ENCODE assay signal across 24 cellular contexts in the genomic region with DNA sequence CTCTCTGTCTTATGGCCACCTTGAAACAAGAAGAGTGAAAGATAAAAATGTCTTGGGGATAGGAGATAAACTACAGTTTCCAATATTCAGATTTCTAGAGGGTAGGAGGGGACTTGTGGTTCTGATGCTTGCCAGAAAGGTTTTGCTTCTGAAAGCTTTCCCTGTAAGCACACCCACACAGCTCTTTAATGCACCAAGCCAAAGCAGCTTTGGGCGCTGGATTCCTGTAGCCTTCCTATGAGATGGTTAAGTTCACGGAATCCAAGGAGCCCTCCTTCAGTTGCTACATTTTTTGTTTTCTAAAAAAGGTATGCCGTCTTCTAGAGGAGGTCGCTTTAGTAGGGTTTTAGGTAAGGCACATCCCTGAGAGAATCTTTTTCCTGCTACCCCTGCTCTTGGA. TPM values are rescaled to one million over a fixed set of nuclear protein-coding genes. Genes with fewer than 3 reads are reported as not detected.
"Had no signal": no experiment of that assay in that cellular context is flagged by ENCODE, and none has a peak within 500 bp of the region (broad histone marks: within the 10 kb centered on the region; RNA-seq: fewer than 3 reads in every experiment).

No MANE protein-coding gene starts in this region.

- H3K27ac ChIP-seq: brain microvascular endothelial cell, esophagus muscularis mucosa, left lung, spleen, VCaP had no signal

- ATAC-seq: effector memory CD8-positive, alpha-beta T cell; left lung; naive thymus-derived CD4-positive, alpha-beta T cell; T-helper 17 cell had no signal

- H3K36me3 ChIP-seq: brain microvascular endothelial cell, esophagus muscularis mucosa, left lung, spleen had no signal

- H3K36me3 Mint-ChIP-seq: activated naive CD4-positive, alpha-beta T cell treated with anti-CD3 and anti-CD28 coated beads, Interleukin-2, amount 50 U/mL, for 24 hours had no signal

- H3K4me1 Mint-ChIP-seq: activated CD4-positive, alpha-beta T cell treated with anti-CD3 and anti-CD28 coated beads, Interleukin-2, amount 10 ng/mL, durations not matched to agents 7 days and 5 days; activated naive CD4-positive, alpha-beta T cell treated with anti-CD3 and anti-CD28 coated beads, Interleukin-2, amount 50 U/mL, for 24 hours; naive thymus-derived CD4-positive, alpha-beta T cell; T-helper 17 cell had no signal

- H3K9me3 ChIP-seq: esophagus muscularis mucosa, left lung had no signal

- H3K27ac Mint-ChIP-seq: activated CD4-positive, alpha-beta T cell treated with anti-CD3 and anti-CD28 coated beads, Interleukin-2, amount 10 ng/mL, durations not matched to agents 7 days and 5 days; activated naive CD4-positive, alpha-beta T cell treated with anti-CD3 and anti-CD28 coated beads, Interleukin-2, amount 50 U/mL, for 24 hours; effector memory CD8-positive, alpha-beta T cell; naive thymus-derived CD4-positive, alpha-beta T cell; progenitor cell of endocrine pancreas; T-helper 17 cell had no signal

- H3K4me3 Mint-ChIP-seq: activated CD4-positive, alpha-beta T cell treated with anti-CD3 and anti-CD28 coated beads, Interleukin-2, amount 10 ng/mL, durations not matched to agents 7 days and 5 days; activated naive CD4-positive, alpha-beta T cell treated with anti-CD3 and anti-CD28 coated beads, Interleukin-2, amount 50 U/mL, for 24 hours; effector memory CD8-positive, alpha-beta T cell; naive thymus-derived CD4-positive, alpha-beta T cell; T-helper 17 cell had no signal

- H3K4me3 ChIP-seq: esophagus muscularis mucosa, left lung, lung, spleen had no signal

- DNase-seq: activated CD4-positive, alpha-beta T cell treated with anti-CD3 and anti-CD28 coated beads, Interleukin-2, amount 10 ng/mL, durations not matched to agents 7 days and 5 days; activated CD4-positive, CD25-positive, alpha-beta regulatory T cell treated with anti-CD3 and anti-CD28 coated beads, Interleukin-2, amount 50 U/mL, for 72 hours; activated gamma-delta T cell treated with Interleukin-2 at 50 U/mL for 16 hours; activated T-cell treated with anti-CD3 and anti-CD28 coated beads, Interleukin-2, amount 50 U/mL, for 1 hour; aorta; brain microvascular endothelial cell; central memory CD4-positive, alpha-beta T cell; effector memory CD8-positive, alpha-beta T cell; glutamatergic neuron; left lung; naive thymus-derived CD4-positive, alpha-beta T cell; spleen; stimulated activated CD4-positive, alpha-beta T cell treated with anti-CD3 and anti-CD28 coated beads, Interleukin-4, amount 100 ng/mL, for 1 hour; stimulated activated naive CD4-positive, alpha-beta T cell treated with Interleukin-2 at 50 U/mL for 16 hours; SW 1271; T-helper 17 cell had no signal

RNA-seq across cellular contexts. Expression of a gene that starts 4.9 kb away (rescaled TPM):
- total RNA-seq: activated CD4-positive, alpha-beta T cell treated with anti-CD3 and anti-CD28 coated beads, Interleukin-2, amount 10 ng/mL, durations not matched to agents 7 days and 5 days; dermis microvascular lymphatic vessel endothelial cell; left lung; mesenteric fat pad; naive thymus-derived CD4-positive, alpha-beta T cell; osteocyte; spleen; T-helper 17 cell had no signal
- polyA plus RNA-seq: aorta; naive thymus-derived CD4-positive, alpha-beta T cell had no signal
